Comparison of ENCODE assay signal across 11 cellular contexts in the genomic region with DNA sequence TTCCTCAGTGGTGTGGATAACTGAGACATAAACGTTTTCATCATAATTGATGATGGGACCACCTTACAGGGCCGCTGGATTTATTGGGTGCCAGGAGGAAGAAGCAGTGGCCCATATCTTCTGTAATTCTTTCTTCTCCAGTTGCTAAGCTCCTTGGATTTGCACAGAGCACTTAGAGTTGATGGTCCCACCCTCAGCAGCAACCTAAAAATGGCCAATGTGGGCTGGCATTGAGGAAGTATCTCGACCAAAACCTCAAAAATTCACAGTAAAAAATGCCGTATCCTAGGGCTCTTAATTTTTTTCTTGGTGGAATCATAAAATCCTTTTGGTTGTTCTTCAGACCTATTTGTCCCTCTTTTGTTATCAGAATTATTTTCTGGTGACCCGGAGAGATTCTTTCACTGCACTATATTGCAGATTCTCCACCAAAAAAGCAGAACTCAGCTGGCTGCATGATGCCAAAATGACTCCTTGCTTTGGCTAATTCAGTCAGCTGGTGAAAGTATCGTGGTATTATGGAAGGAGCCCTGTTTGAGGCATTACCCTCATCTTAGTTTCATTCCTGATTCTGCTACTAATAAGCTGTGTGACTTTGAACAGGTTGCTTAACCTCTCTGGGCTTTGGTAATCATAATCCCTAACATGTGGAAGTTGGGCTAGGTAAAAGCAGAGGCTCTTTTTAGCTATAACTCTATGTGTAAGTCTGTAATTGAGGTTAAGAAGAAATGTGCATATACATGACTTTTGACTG. TPM values are rescaled to one million over a fixed set of nuclear protein-coding genes. Genes with fewer than 3 reads are reported as not detected.
DNase-seq lines count a peak whose midpoint lies in the region; ATAC-seq, FAIRE-seq and TF ChIP-seq lines count a peak whose summit lies in the region.
"Had no signal": no experiment of that assay in that cellular context is flagged by ENCODE, and none has a peak within 500 bp of the region (broad histone marks: within the 10 kb centered on the region; RNA-seq: fewer than 3 reads in every experiment).

No MANE protein-coding gene starts in this region.

- no peak for TF ChIP-seq CTCF in AG10803 (conservative IDR thresholded peaks at IDR 0.05; ENCODE audit: low read length)
- TF ChIP-seq CTCF in endodermal cell (conservative IDR thresholded peaks at IDR 0.05) = no peak
- no peak for TF ChIP-seq CTCF in osteoblast (IDR thresholded peaks at IDR 0.05; ENCODE audit: extremely low read depth, low read depth, low read length)

- peaks cover 18% of the 10 kb centered on the region for H3K4me1 ChIP-seq in endodermal cell (ENCODE audit: control insufficient read depth, insufficient read depth, low read length)
- peaks cover 88% of the 10 kb centered on the region for H3K4me1 ChIP-seq in osteoblast (ENCODE audit: insufficient read depth, low read length)

- FAIRE-seq in frontal cortex (lab: Jason Lieb, UNC) = no peak

- no peaks in the 10 kb centered on the region for H3K9me3 ChIP-seq in endodermal cell (ENCODE audit: control insufficient read depth, low read length)
- no peaks in the 10 kb centered on the region for H3K9me3 ChIP-seq in osteoblast (ENCODE audit: low read depth, low read length)
- H3K9me3 ChIP-seq: mucosa of descending colon had no signal

- no peak overlapping the region for H3K27ac ChIP-seq in endodermal cell (ENCODE audit: low read depth, low read length)
- H3K27ac ChIP-seq in osteoblast (ENCODE audit: low read depth, low read length) = peak overlapping the region; percentile 93

- peak overlapping the region; percentile 70 for H3K4me2 ChIP-seq in osteoblast (ENCODE audit: insufficient read depth, low read length)

- peak overlapping the region; percentile 20 for H3K27ac Mint-ChIP-seq in endodermal cell

- H3K4me3 ChIP-seq in AG10803 (ENCODE audit: low read length) (peak overlapping the region; percentile 16; the same call in 1 of the 2 replicates), endodermal cell (ENCODE audit: low read length) (no peak overlapping the region), osteoblast (ENCODE audit: insufficient read depth, low read length) (no peak overlapping the region)
- H3K4me3 ChIP-seq: mucosa of descending colon had no signal

- ATAC-seq in HG02763 (IDR thresholded peaks at IDR 0.05; ENCODE audit: unreplicated experiment) = no peak

- peaks cover 62% of the 10 kb centered on the region for H3K4me1 Mint-ChIP-seq in endodermal cell

- no peaks in the 10 kb centered on the region for H4K20me1 ChIP-seq in osteoblast (ENCODE audit: insufficient read depth, low read length)

- H3K36me3 ChIP-seq in endodermal cell (ENCODE audit: control insufficient read depth, insufficient read depth, low read length) (no peaks in the 10 kb centered on the region), osteoblast (ENCODE audit: insufficient read depth, low read length) (peaks cover 5% of the 10 kb centered on the region)

- H3K9me3 Mint-ChIP-seq in endodermal cell = no peaks in the 10 kb centered on the region

- peaks cover 80% of the 10 kb centered on the region for H3K79me2 ChIP-seq in osteoblast (ENCODE audit: insufficient read depth, low read length)

- DNase-seq in AG10803 (ENCODE audit: low read depth) = peak; percentile 82
- peak; percentile 61 for DNase-seq in MV-4-11 (lab: John Stamatoyannopoulos, UW)
- no peak for DNase-seq in endodermal cell
- DNase-seq in osteoblast (ENCODE audit: insufficient read length, low spot score, missing footprints) = no peak
- no peak for DNase-seq in pons (ENCODE audit: low spot score)
- no peak for DNase-seq in frontal cortex (ENCODE audit: low spot score in 2 of 2)
- no peak for DNase-seq in NCI-H2196 treated with DMSO at 0.1 percent for 48 hours (lab: John Stamatoyannopoulos, UW; ENCODE audit: unreplicated experiment)
- DNase-seq: mucosa of descending colon, NCI-H524 treated with DMSO at 0.1 percent for 48 hours, T-helper 2 cell had no signal

- no peak overlapping the region for H2AFZ ChIP-seq in osteoblast (ENCODE audit: low read length)

- H3K9ac ChIP-seq in endodermal cell (ENCODE audit: extremely low read depth, low read length, poor library complexity, severe bottlenecking) = no peak overlapping the region

- H3K36me3 Mint-ChIP-seq in endodermal cell (ENCODE audit: low read depth) = no peaks in the 10 kb centered on the region

- H3K4me3 Mint-ChIP-seq in endodermal cell = no peak overlapping the region

- 62 to 68% methylated on average over 5 to 6 of the region's 6 CpGs for WGBS in endodermal cell (ENCODE audit: insufficient coverage in 1 of 2, insufficient read length in 1 of 2), 2 experiments

- H3K27me3 ChIP-seq in endodermal cell (ENCODE audit: control insufficient read depth, insufficient read depth, low read length, poor library complexity, severe bottlenecking) = no peaks in the 10 kb centered on the region
- H3K27me3 ChIP-seq in osteoblast (ENCODE audit: insufficient read depth, low read length) = no peaks in the 10 kb centered on the region

- no peaks in the 10 kb centered on the region for H3K27me3 Mint-ChIP-seq in endodermal cell (ENCODE audit: insufficient read depth)

RNA-seq across cellular contexts. Expression of a gene that starts 27.6 kb away (rescaled TPM):
- total RNA-seq in endodermal cell = 10 to 100 TPM; 22.8 to 26.5 TPM
- polyA plus RNA-seq in endodermal cell (2013, experiment 1 of 2) = 44.2 TPM
- 47.7 TPM for polyA plus RNA-seq in endodermal cell (2013, experiment 2 of 2)
- total RNA-seq in osteoblast = 171 and 174 TPM in 2 replicates
- total RNA-seq in frontal cortex = 13.5 TPM

Comparison
In these comparisons a context has a peak if more than half of its experiments do, and no peak if none do; other contexts are left out.
1. DNase-seq: peak in AG10803 (single experiment) and MV-4-11 (single experiment); none in endodermal cell (single experiment), osteoblast (single experiment), pons (single experiment), frontal cortex (0 of 2) and NCI-H2196 treated with DMSO at 0.1 percent for 48 hours (single experiment).